Comparison of ENCODE assay signal across 1 cellular context in the genomic region with DNA sequence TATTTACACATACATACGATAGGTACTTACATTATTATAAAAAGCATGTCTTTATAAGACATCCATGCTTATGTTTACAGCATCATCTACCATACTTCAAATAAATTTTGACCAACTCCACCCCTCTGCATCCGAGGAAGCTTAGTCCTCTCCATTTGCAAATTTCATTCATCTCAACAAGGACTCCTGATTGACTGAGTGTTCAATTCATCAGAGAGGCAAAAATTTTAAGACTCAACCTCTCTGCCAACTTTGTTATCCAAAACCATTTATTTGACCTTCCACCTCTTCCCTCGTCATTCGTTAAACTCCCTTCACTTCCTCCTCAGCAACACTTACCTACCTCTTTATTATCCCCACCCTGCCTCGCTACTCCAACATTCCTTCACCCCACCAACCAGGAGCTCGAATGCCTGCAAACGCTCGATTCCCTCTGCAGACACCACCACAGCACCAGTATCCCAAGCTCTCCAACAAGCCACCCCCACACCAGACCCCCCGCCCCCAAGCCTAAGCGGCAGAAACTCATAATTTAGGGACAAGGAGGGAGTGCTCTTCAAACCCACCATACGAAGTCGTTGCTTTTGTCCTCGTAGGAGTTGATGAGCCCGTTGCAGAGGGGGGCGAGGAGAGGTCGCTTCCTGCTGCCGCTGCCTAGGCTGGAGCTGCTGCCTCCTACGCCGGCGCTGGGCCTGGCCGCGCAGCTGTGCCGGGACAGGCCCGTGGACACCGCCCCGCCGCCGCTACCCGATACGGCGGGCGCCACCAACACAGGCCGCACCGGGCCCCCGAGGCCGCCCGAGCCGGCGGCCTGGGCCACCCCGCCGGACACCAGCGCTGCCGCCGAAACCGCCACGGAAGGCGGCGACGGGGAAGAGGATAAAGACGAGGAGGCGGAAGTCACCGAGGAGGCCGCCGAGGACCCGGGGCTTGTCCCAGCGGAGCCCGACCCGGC.
TF ChIP-seq lines count a peak whose summit lies in the region.

No MANE protein-coding gene starts in this region.

TF ChIP-seq in H1, 55 proteins besides CTCF, POLR2A, EP300 and RAD21:
- peak; percentile 49; the same call in 1 of the 2 replicates for TF ChIP-seq TEAD4 (IDR thresholded peaks at IDR 0.05; ENCODE audit: low read depth, low read length)
- no peak for TF ChIP-seq FOSL1 (IDR thresholded peaks at IDR 0.05; ENCODE audit: insufficient read depth, low read depth, low read length)
- no peak for TF ChIP-seq ASH2L (IDR thresholded peaks at IDR 0.05; ENCODE audit: low read length)
- TF ChIP-seq YY1 (IDR thresholded peaks at IDR 0.05; ENCODE audit: low read depth, low read length) = 0 out of 2 replicates have a peak, but pooled peaks have one; percentile 9
- no peak for TF ChIP-seq BACH1 (IDR thresholded peaks at IDR 0.05; ENCODE audit: low read length)
- TF ChIP-seq, protein P1, sequence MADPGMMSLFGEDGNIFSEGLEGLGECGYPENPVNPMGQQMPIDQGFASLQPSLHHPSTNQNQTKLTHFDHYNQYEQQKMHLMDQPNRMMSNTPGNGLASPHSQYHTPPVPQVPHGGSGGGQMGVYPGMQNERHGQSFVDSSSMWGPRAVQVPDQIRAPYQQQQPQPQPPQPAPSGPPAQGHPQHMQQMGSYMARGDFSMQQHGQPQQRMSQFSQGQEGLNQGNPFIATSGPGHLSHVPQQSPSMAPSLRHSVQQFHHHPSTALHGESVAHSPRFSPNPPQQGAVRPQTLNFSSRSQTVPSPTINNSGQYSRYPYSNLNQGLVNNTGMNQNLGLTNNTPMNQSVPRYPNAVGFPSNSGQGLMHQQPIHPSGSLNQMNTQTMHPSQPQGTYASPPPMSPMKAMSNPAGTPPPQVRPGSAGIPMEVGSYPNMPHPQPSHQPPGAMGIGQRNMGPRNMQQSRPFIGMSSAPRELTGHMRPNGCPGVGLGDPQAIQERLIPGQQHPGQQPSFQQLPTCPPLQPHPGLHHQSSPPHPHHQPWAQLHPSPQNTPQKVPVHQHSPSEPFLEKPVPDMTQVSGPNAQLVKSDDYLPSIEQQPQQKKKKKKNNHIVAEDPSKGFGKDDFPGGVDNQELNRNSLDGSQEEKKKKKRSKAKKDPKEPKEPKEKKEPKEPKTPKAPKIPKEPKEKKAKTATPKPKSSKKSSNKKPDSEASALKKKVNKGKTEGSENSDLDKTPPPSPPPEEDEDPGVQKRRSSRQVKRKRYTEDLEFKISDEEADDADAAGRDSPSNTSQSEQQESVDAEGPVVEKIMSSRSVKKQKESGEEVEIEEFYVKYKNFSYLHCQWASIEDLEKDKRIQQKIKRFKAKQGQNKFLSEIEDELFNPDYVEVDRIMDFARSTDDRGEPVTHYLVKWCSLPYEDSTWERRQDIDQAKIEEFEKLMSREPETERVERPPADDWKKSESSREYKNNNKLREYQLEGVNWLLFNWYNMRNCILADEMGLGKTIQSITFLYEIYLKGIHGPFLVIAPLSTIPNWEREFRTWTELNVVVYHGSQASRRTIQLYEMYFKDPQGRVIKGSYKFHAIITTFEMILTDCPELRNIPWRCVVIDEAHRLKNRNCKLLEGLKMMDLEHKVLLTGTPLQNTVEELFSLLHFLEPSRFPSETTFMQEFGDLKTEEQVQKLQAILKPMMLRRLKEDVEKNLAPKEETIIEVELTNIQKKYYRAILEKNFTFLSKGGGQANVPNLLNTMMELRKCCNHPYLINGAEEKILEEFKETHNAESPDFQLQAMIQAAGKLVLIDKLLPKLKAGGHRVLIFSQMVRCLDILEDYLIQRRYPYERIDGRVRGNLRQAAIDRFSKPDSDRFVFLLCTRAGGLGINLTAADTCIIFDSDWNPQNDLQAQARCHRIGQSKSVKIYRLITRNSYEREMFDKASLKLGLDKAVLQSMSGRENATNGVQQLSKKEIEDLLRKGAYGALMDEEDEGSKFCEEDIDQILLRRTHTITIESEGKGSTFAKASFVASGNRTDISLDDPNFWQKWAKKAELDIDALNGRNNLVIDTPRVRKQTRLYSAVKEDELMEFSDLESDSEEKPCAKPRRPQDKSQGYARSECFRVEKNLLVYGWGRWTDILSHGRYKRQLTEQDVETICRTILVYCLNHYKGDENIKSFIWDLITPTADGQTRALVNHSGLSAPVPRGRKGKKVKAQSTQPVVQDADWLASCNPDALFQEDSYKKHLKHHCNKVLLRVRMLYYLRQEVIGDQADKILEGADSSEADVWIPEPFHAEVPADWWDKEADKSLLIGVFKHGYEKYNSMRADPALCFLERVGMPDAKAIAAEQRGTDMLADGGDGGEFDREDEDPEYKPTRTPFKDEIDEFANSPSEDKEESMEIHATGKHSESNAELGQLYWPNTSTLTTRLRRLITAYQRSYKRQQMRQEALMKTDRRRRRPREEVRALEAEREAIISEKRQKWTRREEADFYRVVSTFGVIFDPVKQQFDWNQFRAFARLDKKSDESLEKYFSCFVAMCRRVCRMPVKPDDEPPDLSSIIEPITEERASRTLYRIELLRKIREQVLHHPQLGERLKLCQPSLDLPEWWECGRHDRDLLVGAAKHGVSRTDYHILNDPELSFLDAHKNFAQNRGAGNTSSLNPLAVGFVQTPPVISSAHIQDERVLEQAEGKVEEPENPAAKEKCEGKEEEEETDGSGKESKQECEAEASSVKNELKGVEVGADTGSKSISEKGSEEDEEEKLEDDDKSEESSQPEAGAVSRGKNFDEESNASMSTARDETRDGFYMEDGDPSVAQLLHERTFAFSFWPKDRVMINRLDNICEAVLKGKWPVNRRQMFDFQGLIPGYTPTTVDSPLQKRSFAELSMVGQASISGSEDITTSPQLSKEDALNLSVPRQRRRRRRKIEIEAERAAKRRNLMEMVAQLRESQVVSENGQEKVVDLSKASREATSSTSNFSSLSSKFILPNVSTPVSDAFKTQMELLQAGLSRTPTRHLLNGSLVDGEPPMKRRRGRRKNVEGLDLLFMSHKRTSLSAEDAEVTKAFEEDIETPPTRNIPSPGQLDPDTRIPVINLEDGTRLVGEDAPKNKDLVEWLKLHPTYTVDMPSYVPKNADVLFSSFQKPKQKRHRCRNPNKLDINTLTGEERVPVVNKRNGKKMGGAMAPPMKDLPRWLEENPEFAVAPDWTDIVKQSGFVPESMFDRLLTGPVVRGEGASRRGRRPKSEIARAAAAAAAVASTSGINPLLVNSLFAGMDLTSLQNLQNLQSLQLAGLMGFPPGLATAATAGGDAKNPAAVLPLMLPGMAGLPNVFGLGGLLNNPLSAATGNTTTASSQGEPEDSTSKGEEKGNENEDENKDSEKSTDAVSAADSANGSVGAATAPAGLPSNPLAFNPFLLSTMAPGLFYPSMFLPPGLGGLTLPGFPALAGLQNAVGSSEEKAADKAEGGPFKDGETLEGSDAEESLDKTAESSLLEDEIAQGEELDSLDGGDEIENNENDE (IDR thresholded peaks at IDR 0.05; ENCODE audit: insufficient replicate concordance, low read length) = no peak
- TF ChIP-seq ZNF274 (IDR thresholded peaks at IDR 0.05; ENCODE audit: borderline replicate concordance, extremely low read depth, low read length) = no peak
- TF ChIP-seq, protein P2, sequence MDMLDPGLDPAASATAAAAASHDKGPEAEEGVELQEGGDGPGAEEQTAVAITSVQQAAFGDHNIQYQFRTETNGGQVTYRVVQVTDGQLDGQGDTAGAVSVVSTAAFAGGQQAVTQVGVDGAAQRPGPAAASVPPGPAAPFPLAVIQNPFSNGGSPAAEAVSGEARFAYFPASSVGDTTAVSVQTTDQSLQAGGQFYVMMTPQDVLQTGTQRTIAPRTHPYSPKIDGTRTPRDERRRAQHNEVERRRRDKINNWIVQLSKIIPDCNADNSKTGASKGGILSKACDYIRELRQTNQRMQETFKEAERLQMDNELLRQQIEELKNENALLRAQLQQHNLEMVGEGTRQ (IDR thresholded peaks at IDR 0.05; ENCODE audit: low read length) = no peak
- TF ChIP-seq RFX5 (IDR thresholded peaks at IDR 0.05; ENCODE audit: borderline replicate concordance, low read depth, low read length) = no peak
- no peak for TF ChIP-seq HDAC2 (IDR thresholded peaks at IDR 0.05; ENCODE audit: borderline replicate concordance in 1 of 2, low read depth in 2 of 2, low read length in 2 of 2)
- TF ChIP-seq GTF2F1 (IDR thresholded peaks at IDR 0.05; ENCODE audit: borderline replicate concordance, low read depth, low read length) = no peak
- TF ChIP-seq CBX5 (IDR thresholded peaks at IDR 0.05; ENCODE audit: low read depth, low read length) = no peak
- TF ChIP-seq, protein P3, sequence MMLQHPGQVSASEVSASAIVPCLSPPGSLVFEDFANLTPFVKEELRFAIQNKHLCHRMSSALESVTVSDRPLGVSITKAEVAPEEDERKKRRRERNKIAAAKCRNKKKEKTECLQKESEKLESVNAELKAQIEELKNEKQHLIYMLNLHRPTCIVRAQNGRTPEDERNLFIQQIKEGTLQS (IDR thresholded peaks at IDR 0.05; ENCODE audit: insufficient read depth, low read depth, low read length) = no peak
- no peak; the same call in 1 of the 2 replicates for TF ChIP-seq PHF8 (conservative IDR thresholded peaks at IDR 0.05; ENCODE audit: low read depth, low read length)
- TF ChIP-seq RNF2 (IDR thresholded peaks at IDR 0.05; ENCODE audit: borderline replicate concordance, low read depth, low read length, missing control alignments, poor library complexity, severe bottlenecking) = no peak
- no peak for TF ChIP-seq CEBPB (IDR thresholded peaks at IDR 0.05; ENCODE audit: low read depth, low read length)
- TF ChIP-seq EZH2 (IDR thresholded peaks at IDR 0.05; ENCODE audit: low read depth, low read length, severe bottlenecking) = no peak
- no peak for TF ChIP-seq HDAC6 (IDR thresholded peaks at IDR 0.05; ENCODE audit: low read depth, low read length)
- no peak for TF ChIP-seq NANOG (IDR thresholded peaks at IDR 0.05; ENCODE audit: insufficient read depth, low read depth, low read length, poor library complexity, severe bottlenecking)
- no peak for TF ChIP-seq POU5F1 (IDR thresholded peaks at IDR 0.05; ENCODE audit: low read depth, low read length)
- no peak for TF ChIP-seq GABPA (IDR thresholded peaks at IDR 0.05; ENCODE audit: borderline replicate concordance, insufficient read depth, low read length)
- TF ChIP-seq POLR2AphosphoS5 (IDR thresholded peaks at IDR 0.05; ENCODE audit: low read depth, low read length) = peak; percentile 54; the same call in 1 of the 2 replicates
- TF ChIP-seq SIX5 (IDR thresholded peaks at IDR 0.05; ENCODE audit: low read depth, low read length) = no peak
- no peak for TF ChIP-seq CBX8 (IDR thresholded peaks at IDR 0.05; ENCODE audit: borderline replicate concordance, low read depth, low read length)
- peak; percentile 88 for TF ChIP-seq KDM4A (IDR thresholded peaks at IDR 0.05; ENCODE audit: low read depth, low read length, severe bottlenecking)
- TF ChIP-seq SUZ12 (IDR thresholded peaks at IDR 0.05; ENCODE audit: low read length) = no peak
- no peak for TF ChIP-seq CREB1 (IDR thresholded peaks at IDR 0.05)
- TF ChIP-seq SRF (IDR thresholded peaks at IDR 0.05; ENCODE audit: low read depth, low read length) = no peak
- no peak for TF ChIP-seq SIN3A (conservative IDR thresholded peaks at IDR 0.05 in 1 of 2, IDR thresholded peaks at IDR 0.05 in 1 of 2; ENCODE audit: low read depth in 1 of 2, low read length in 2 of 2)
- TF ChIP-seq EGR1 (IDR thresholded peaks at IDR 0.05; ENCODE audit: borderline replicate concordance, low read depth, low read length) = no peak
- TF ChIP-seq JUND (IDR thresholded peaks at IDR 0.05; ENCODE audit: low read length) = no peak
- TF ChIP-seq NRF1 (IDR thresholded peaks at IDR 0.05; ENCODE audit: low read depth, low read length) = no peak
- TF ChIP-seq SAP30 (IDR thresholded peaks at IDR 0.05; ENCODE audit: insufficient read depth, insufficient replicate concordance, low read length) = no peak
- no peak for TF ChIP-seq TCF12 (IDR thresholded peaks at IDR 0.05; ENCODE audit: low read depth, low read length)
- no peak for TF ChIP-seq CHD1 (IDR thresholded peaks at IDR 0.05; ENCODE audit: low read depth, low read length)
- no peak for TF ChIP-seq CHD2 (IDR thresholded peaks at IDR 0.05; ENCODE audit: low read length)
- TF ChIP-seq, protein P4, sequence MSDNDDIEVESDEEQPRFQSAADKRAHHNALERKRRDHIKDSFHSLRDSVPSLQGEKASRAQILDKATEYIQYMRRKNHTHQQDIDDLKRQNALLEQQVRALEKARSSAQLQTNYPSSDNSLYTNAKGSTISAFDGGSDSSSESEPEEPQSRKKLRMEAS (IDR thresholded peaks at IDR 0.05) = no peak
- TF ChIP-seq, protein P5, sequence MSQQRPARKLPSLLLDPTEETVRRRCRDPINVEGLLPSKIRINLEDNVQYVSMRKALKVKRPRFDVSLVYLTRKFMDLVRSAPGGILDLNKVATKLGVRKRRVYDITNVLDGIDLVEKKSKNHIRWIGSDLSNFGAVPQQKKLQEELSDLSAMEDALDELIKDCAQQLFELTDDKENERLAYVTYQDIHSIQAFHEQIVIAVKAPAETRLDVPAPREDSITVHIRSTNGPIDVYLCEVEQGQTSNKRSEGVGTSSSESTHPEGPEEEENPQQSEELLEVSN (IDR thresholded peaks at IDR 0.05) = no peak
- peak; percentile 41; the same call in 1 of the 2 replicates for TF ChIP-seq TBP (IDR thresholded peaks at IDR 0.05; ENCODE audit: low read depth, low read length)
- TF ChIP-seq TAF1 (IDR thresholded peaks at IDR 0.05; ENCODE audit: low read depth, low read length) = peak; percentile 54; the same call in 1 of the 2 replicates
- peak; percentile 58 for TF ChIP-seq TAF7 (optimal IDR thresholded peaks at IDR 0.05; ENCODE audit: borderline replicate concordance, low read depth, low read length)
- TF ChIP-seq RBBP5 (IDR thresholded peaks at IDR 0.05; ENCODE audit: borderline replicate concordance, low read depth, low read length) = 0 out of 2 replicates have a peak, but pooled peaks have one; percentile 16
- no peak for TF ChIP-seq BRCA1 (IDR thresholded peaks at IDR 0.05; ENCODE audit: low read depth, low read length)
